8 cellular contexts compared by ENCODE assay signal in genomic region chr12:54579696-54580333, GRCh38. TPM values are rescaled to one million over a fixed set of nuclear protein-coding genes. Genes with fewer than 3 reads are reported as not detected.
DNase-seq lines count a peak whose midpoint lies in the region; ATAC-seq and TF ChIP-seq lines count a peak whose summit lies in the region.

No MANE protein-coding gene starts in this region.

- no peak overlapping the region for H3K4me2 ChIP-seq in mammary epithelial cell (ENCODE audit: insufficient read depth, low read depth, low read length)

- H3K4me3 ChIP-seq in mammary epithelial cell (replicated peaks in 1 of 3; ENCODE audit: insufficient read depth in 1 of 3, low read depth in 2 of 3, low read length in 3 of 3) (no peak overlapping the region), kidney epithelial cell (ENCODE audit: low read depth, low read length) (no peak overlapping the region)

- H3K27me3 ChIP-seq in mammary epithelial cell (ENCODE audit: insufficient read depth, low read length) (peaks cover 4% of the 10 kb centered on the region), kidney epithelial cell (ENCODE audit: control insufficient read depth, insufficient read depth, low read length) (peaks cover 13% of the 10 kb centered on the region)

- CTCF ChIA-PET in mammary epithelial cell (lab: Charles Lee; ENCODE audit: low non-redundant PET) = interaction anchor here (0.6 to 1.0 kb wide), 6 partner anchors 12 to 492 kb away, joined by 3 to 8 read pairs (median 4); no protein-coding TSS in a partner anchor

- H3K79me2 ChIP-seq in mammary epithelial cell (ENCODE audit: insufficient read depth, low read length) = no peaks in the 10 kb centered on the region

- peak; percentile 43 to 63 for DNase-seq in SHP77 (lab: John Stamatoyannopoulos, UW)
- DNase-seq in SHP77 treated with DMSO at 0.1 percent for 48 hours (lab: John Stamatoyannopoulos, UW) = no peak
- peak; percentile 20 for DNase-seq in NCI-H1048 (lab: John Stamatoyannopoulos, UW)
- DNase-seq in mammary epithelial cell = peak; percentile 59
- no peak for DNase-seq in kidney epithelial cell (ENCODE audit: low read depth)
- DNase-seq in stimulated activated CD4-positive, alpha-beta T cell treated with anti-CD3 and anti-CD28 coated beads, Interleukin-2, amount 100 ng/mL, for 24 hours = peak; percentile 92 to 93

- in situ Hi-C loops in mammary epithelial cell (cut with MboI; ENCODE audit: low sequenced_read_pairs in 2 of 2) = no loop called here

- H2AFZ ChIP-seq in mammary epithelial cell (ENCODE audit: low read depth, low read length) = peak overlapping the region; percentile 62

- intact Hi-C loops in mammary epithelial cell (cut with micrococcal nuclease) = loop anchor here (1.0 kb wide), 1 partner anchor 53 kb away; no protein-coding TSS in a partner anchor

- WGBS in mammary epithelial cell (ENCODE audit: low coverage, missing lambda C conversion rate) = 14% methylated on average over 11 of the region's 11 CpGs

- H3K36me3 ChIP-seq in mammary epithelial cell (ENCODE audit: insufficient read depth, low read length) (no peaks in the 10 kb centered on the region), kidney epithelial cell (ENCODE audit: control insufficient read depth, insufficient read depth, low read length) (no peaks in the 10 kb centered on the region)

- H3K27ac ChIP-seq in VCaP = no peak overlapping the region
- no peak overlapping the region for H3K27ac ChIP-seq in mammary epithelial cell (ENCODE audit: insufficient read depth, low read depth, low read length)

- no peaks in the 10 kb centered on the region for H3K9me3 ChIP-seq in mammary epithelial cell (replicated peaks; ENCODE audit: insufficient read depth, low read length)

- no TSS peak for BruUV-seq in mammary epithelial cell (replicated peaks; lab: Mats Ljungman, UMichigan)

- no peaks in the 10 kb centered on the region for H4K20me1 ChIP-seq in mammary epithelial cell (ENCODE audit: insufficient read depth, low read length)

- no peak overlapping the region for H3K9ac ChIP-seq in mammary epithelial cell (ENCODE audit: insufficient read depth, low read length)

- ATAC-seq in HG02610 (IDR thresholded peaks at IDR 0.05; ENCODE audit: unreplicated experiment) = peak; percentile 95

- peak; percentile 99 for TF ChIP-seq CTCF in VCaP (conservative IDR thresholded peaks at IDR 0.05)
- TF ChIP-seq CTCF in mammary epithelial cell (conservative IDR thresholded peaks at IDR 0.05 in 1 of 2, IDR thresholded peaks at IDR 0.05 in 1 of 2; ENCODE audit: extremely low read depth in 1 of 2, insufficient read depth in 1 of 2, low read depth in 1 of 2, low read length in 2 of 2) = peak; percentile 99
- TF ChIP-seq CTCF in kidney epithelial cell (IDR thresholded peaks at IDR 0.05; ENCODE audit: insufficient read depth, low read length, poor library complexity, severe bottlenecking) = peak; percentile 99

- dilution Hi-C loops in mammary epithelial cell (cut with HindIII; ENCODE audit: low sequenced_read_pairs) = no loop called here

- H3K4me1 ChIP-seq in mammary epithelial cell (ENCODE audit: insufficient read depth, low read length) = no peaks in the 10 kb centered on the region

RNA-seq across cellular contexts. Expression of gene PPP1R1A, which starts 8.6 kb away (rescaled TPM):
- total RNA-seq in mammary epithelial cell = not detected
- polyA plus RNA-seq in mammary epithelial cell = not detected
- not detected for polyA minus RNA-seq in mammary epithelial cell
- 2.4 and 3.4 TPM in 2 replicates for total RNA-seq in kidney epithelial cell

RNA-seq across cellular contexts. Expression of gene PDE1B, which starts 30.4 kb away (rescaled TPM):
- under 1 TPM in 1 of 2 donors, not detected in 1; under 0.01 TPM for total RNA-seq in mammary epithelial cell
- polyA plus RNA-seq in mammary epithelial cell = 0.08 TPM
- not detected for polyA minus RNA-seq in mammary epithelial cell
- total RNA-seq in kidney epithelial cell = 0.75 and 1.8 TPM in 2 replicates

RNA-seq across cellular contexts. Expression of gene LACRT, which starts 54.9 kb away (rescaled TPM):
- total RNA-seq in mammary epithelial cell (not detected), kidney epithelial cell (not detected in 2 replicates)
- polyA plus RNA-seq in mammary epithelial cell = not detected
- not detected for polyA minus RNA-seq in mammary epithelial cell

Comparison
In these comparisons a context has a peak if more than half of its experiments do, and no peak if none do; other contexts are left out.
1. DNase-seq: peak in SHP77 (2 of 2), NCI-H1048 (single experiment), mammary epithelial cell (single experiment) and stimulated activated CD4-positive, alpha-beta T cell treated with anti-CD3 and anti-CD28 coated beads, Interleukin-2, amount 100 ng/mL, for 24 hours (2 of 2); none in SHP77 treated with DMSO at 0.1 percent for 48 hours (single experiment) and kidney epithelial cell (single experiment).
2. Peak in every context shown above with its lines, with median percentiles within 50 percentile points of each other: CTCF ChIP-seq.